In genomic region chr12:79678306-79678705, GRCh38 we compare ENCODE assay signal across 18 cellular contexts. TPM values are rescaled to one million over a fixed set of nuclear protein-coding genes. Genes with fewer than 3 reads are reported as not detected.
DNase-seq lines count a peak whose midpoint lies in the region; ATAC-seq and TF ChIP-seq lines count a peak whose summit lies in the region.
"Had no signal": no experiment of that assay in that cellular context is flagged by ENCODE, and none has a peak within 500 bp of the region (broad histone marks: within the 10 kb centered on the region; RNA-seq: fewer than 3 reads in every experiment).

No MANE protein-coding gene starts in this region.

- no peak for TF ChIP-seq CTCF in WTC11 (IDR thresholded peaks at IDR 0.05)
- no peak for TF ChIP-seq CTCF in PC-9 (conservative IDR thresholded peaks at IDR 0.05)

- H3K4me1 Mint-ChIP-seq in WTC11 = peaks cover 81% of the 10 kb centered on the region

- H3K4me2 ChIP-seq in PC-9 = no peak overlapping the region

- no peak for ATAC-seq in WTC11
- ATAC-seq in left colon = peak; percentile 73
- ATAC-seq: CD8-positive, alpha-beta T cell had no signal

- POLR2A ChIA-PET in WTC11 (lab: Charles Lee) (no interaction called here), PC-9 (lab: Charles Lee; ENCODE audit: unreplicated experiment) (no interaction called here)

- peaks cover 30% of the 10 kb centered on the region for H3K4me1 ChIP-seq in PC-9 (replicated peaks; ENCODE audit: insufficient read depth)
- H3K4me1 ChIP-seq: BE2C, SJCRH30 had no signal

- H3F3A ChIP-seq in PC-9 (ENCODE audit: insufficient read depth, low read depth) = peaks cover 28% of the 10 kb centered on the region

- H3K9me2 ChIP-seq in PC-9 (ENCODE audit: insufficient read depth) = no peaks in the 10 kb centered on the region

- no peaks in the 10 kb centered on the region; the same call in 1 of the 2 replicates for H3K9me3 ChIP-seq in PC-9 (ENCODE audit: insufficient read depth, low read depth)
- H3K9me3 ChIP-seq: BE2C had no signal

- intact Hi-C loops in left colon (cut with DNase I, micrococcal nuclease) (no loop called here), PC-9 (cut with micrococcal nuclease; ENCODE audit: unreplicated experiment) (no loop called here)

- no peaks in the 10 kb centered on the region for H3K27me3 ChIP-seq in PC-9 (ENCODE audit: insufficient read depth, low read depth)
- H3K27me3 ChIP-seq: SJCRH30 had no signal

- H3K4me3 ChIP-seq in PC-9 = no peak overlapping the region
- H3K4me3 ChIP-seq: SJCRH30 had no signal

- H4K20me1 ChIP-seq in PC-9 (ENCODE audit: insufficient read depth) = peaks cover 40% of the 10 kb centered on the region; the same call in 1 of the 2 replicates

- no peaks in the 10 kb centered on the region for H3K27me3 Mint-ChIP-seq in WTC11 (ENCODE audit: low read depth)

- H3K27ac ChIP-seq in PC-9 = no peak overlapping the region
- H3K27ac ChIP-seq: SJCRH30 had no signal

- CTCF ChIA-PET in WTC11 (lab: Charles Lee) = no interaction called here
- CTCF ChIA-PET in PC-9 (lab: Charles Lee) = no interaction called here

- H3K79me2 ChIP-seq in PC-9 (ENCODE audit: low read depth) = peaks cover 99% of the 10 kb centered on the region

- H3K36me3 ChIP-seq in PC-9 (ENCODE audit: low read depth) = peaks cover 39% of the 10 kb centered on the region
- H3K36me3 ChIP-seq: BE2C had no signal

- no TSS peak for BruUV-seq in PC-9 (replicated peaks; lab: Mats Ljungman, UMichigan)

- DNase-seq in M059J (ENCODE audit: low read depth) = peak; percentile 71
- no peak for DNase-seq in WTC11 (ENCODE audit: low spot score)
- peak; percentile 31 to 59 for DNase-seq in left colon
- no peak for DNase-seq in SW 1271 (lab: John Stamatoyannopoulos, UW)
- DNase-seq in PC-9 = no peak
- no peak for DNase-seq in HK-2 (ENCODE audit: unreplicated experiment)
- DNase-seq in activated CD8-positive, alpha-beta memory T cell treated with anti-CD3 and anti-CD28 coated beads for 24 hours = no peak
- DNase-seq: BE2C; CD8-positive, alpha-beta T cell; GF-D8; GOT3; HFFc6; KG1; NCI-H1105 treated with DMSO at 0.1 percent for 48 hours; NCI-H187; NCI-H446 treated with DMSO at 0.1 percent for 48 hours; NCI-H774; SJCRH30 had no signal

- no peak overlapping the region for H2AFZ ChIP-seq in PC-9

- H3K9me3 Mint-ChIP-seq in WTC11 = no peaks in the 10 kb centered on the region
- H3K9me3 Mint-ChIP-seq: CD8-positive, alpha-beta T cell had no signal

- H3K4me3 Mint-ChIP-seq in WTC11 = no peak overlapping the region
- H3K4me3 Mint-ChIP-seq: CD8-positive, alpha-beta T cell; HFFc6 had no signal

- H3K36me3 Mint-ChIP-seq in WTC11 = peaks cover 6% of the 10 kb centered on the region
- H3K36me3 Mint-ChIP-seq: CD8-positive, alpha-beta T cell had no signal

- H3K27ac Mint-ChIP-seq in WTC11 = peak overlapping the region; percentile 91
- H3K27ac Mint-ChIP-seq: CD8-positive, alpha-beta T cell; HFFc6 had no signal

TF ChIP-seq in WTC11, 78 proteins besides CTCF, POLR2A, EP300 and RAD21:
- TF ChIP-seq IRF2 (CRISPR knock-in tag; IDR thresholded peaks at IDR 0.05; ENCODE audit: borderline replicate concordance, low read depth) (no peak), GTF2I (CRISPR knock-in tag; conservative IDR thresholded peaks at IDR 0.05) (no peak), CREM (CRISPR knock-in tag; IDR thresholded peaks at IDR 0.05) (no peak), RELA (CRISPR knock-in tag; IDR thresholded peaks at IDR 0.05; ENCODE audit: borderline replicate concordance) (no peak)
- TF ChIP-seq, protein P1, sequence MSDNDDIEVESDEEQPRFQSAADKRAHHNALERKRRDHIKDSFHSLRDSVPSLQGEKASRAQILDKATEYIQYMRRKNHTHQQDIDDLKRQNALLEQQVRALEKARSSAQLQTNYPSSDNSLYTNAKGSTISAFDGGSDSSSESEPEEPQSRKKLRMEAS (CRISPR knock-in tag; IDR thresholded peaks at IDR 0.05) = no peak
- TF ChIP-seq, protein P2, sequence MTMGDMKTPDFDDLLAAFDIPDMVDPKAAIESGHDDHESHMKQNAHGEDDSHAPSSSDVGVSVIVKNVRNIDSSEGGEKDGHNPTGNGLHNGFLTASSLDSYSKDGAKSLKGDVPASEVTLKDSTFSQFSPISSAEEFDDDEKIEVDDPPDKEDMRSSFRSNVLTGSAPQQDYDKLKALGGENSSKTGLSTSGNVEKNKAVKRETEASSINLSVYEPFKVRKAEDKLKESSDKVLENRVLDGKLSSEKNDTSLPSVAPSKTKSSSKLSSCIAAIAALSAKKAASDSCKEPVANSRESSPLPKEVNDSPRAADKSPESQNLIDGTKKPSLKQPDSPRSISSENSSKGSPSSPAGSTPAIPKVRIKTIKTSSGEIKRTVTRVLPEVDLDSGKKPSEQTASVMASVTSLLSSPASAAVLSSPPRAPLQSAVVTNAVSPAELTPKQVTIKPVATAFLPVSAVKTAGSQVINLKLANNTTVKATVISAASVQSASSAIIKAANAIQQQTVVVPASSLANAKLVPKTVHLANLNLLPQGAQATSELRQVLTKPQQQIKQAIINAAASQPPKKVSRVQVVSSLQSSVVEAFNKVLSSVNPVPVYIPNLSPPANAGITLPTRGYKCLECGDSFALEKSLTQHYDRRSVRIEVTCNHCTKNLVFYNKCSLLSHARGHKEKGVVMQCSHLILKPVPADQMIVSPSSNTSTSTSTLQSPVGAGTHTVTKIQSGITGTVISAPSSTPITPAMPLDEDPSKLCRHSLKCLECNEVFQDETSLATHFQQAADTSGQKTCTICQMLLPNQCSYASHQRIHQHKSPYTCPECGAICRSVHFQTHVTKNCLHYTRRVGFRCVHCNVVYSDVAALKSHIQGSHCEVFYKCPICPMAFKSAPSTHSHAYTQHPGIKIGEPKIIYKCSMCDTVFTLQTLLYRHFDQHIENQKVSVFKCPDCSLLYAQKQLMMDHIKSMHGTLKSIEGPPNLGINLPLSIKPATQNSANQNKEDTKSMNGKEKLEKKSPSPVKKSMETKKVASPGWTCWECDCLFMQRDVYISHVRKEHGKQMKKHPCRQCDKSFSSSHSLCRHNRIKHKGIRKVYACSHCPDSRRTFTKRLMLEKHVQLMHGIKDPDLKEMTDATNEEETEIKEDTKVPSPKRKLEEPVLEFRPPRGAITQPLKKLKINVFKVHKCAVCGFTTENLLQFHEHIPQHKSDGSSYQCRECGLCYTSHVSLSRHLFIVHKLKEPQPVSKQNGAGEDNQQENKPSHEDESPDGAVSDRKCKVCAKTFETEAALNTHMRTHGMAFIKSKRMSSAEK (CRISPR knock-in tag; IDR thresholded peaks at IDR 0.05; ENCODE audit: borderline replicate concordance) = no peak

RNA-seq across cellular contexts. Expression of gene PAWR, which starts 12.5 kb away (rescaled TPM):
- 20.7 and 46.3 TPM in 2 replicates for total RNA-seq in M059J (2014; rRNA removed; shearing (Covaris generic))
- 397 to 512 TPM (median 493 TPM) in 3 replicates for total RNA-seq in WTC11 (2021)
- 100 to 1,000 TPM; 146 to 151 TPM for total RNA-seq in left colon
- total RNA-seq in PC-9 (2021) = 204 and 361 TPM in 2 replicates

Comparison
In these comparisons a context has a peak if more than half of its experiments do, and no peak if none do; other contexts are left out.
1. DNase-seq: peak in M059J (single experiment) and left colon (2 of 2); none in WTC11 (single experiment), SW 1271 (0 of 2), PC-9 (0 of 2), HK-2 (single experiment) and activated CD8-positive, alpha-beta memory T cell treated with anti-CD3 and anti-CD28 coated beads for 24 hours (single experiment).